In genomic region chr3:190012784-190013183, GRCh38 we compare ENCODE assay signal across 23 cellular contexts.
A peak's percentile ranks its signal among the peaks of the same experiment; 100 is the strongest.
DNase-seq lines count a peak whose midpoint lies in the region; ATAC-seq and TF ChIP-seq lines count a peak whose summit lies in the region.
"Had no signal": no experiment of that assay in that cellular context is flagged by ENCODE, and none has a peak within 500 bp of the region (broad histone marks: within the 10 kb centered on the region; RNA-seq: fewer than 3 reads in every experiment).

No MANE protein-coding gene starts in this region.

- H3K4me2 ChIP-seq in H9 (ENCODE audit: insufficient read depth, insufficient read length, low read length): peak overlapping the region; percentile 24
- H3K4me2 ChIP-seq in trophoblast cell (ENCODE audit: low read length): no peak overlapping the region

- no peak overlapping the region for H3T11ph ChIP-seq in H9 (ENCODE audit: low read length)

- no peak overlapping the region for H3K56ac ChIP-seq in H9 (ENCODE audit: insufficient read length, low read depth, low read length)

- H4K20me1 ChIP-seq in H9 (ENCODE audit: control insufficient read depth, insufficient read depth, insufficient read length): no peaks in the 10 kb centered on the region

- no peak overlapping the region for H4K91ac ChIP-seq in H9 (ENCODE audit: insufficient read length, low read depth, low read length)
- peak overlapping the region; percentile 88 for H4K91ac ChIP-seq in trophoblast cell (ENCODE audit: low read depth, low read length)

- H3K79me1 ChIP-seq in H9 (ENCODE audit: insufficient read depth, low read depth, low read length, poor library complexity, severe bottlenecking) (no peaks in the 10 kb centered on the region), trophoblast cell (ENCODE audit: low read length) (peaks cover 10% of the 10 kb centered on the region)

- peaks cover 0 to 8% (median 2%) of the 10 kb centered on the region in 3 experiments; a peak in 4 of 7 replicates for H3K36me3 Mint-ChIP-seq in H9 (ENCODE audit: insufficient read depth in 1 of 3, low read depth in 3 of 3)
- no peaks in the 10 kb centered on the region for H3K36me3 Mint-ChIP-seq in stimulated activated effector memory CD8-positive, alpha-beta T cell treated with anti-CD3 and anti-CD28 coated beads, Interleukin-12 subunit alpha, Interleukin-12 subunit beta, amount 100 ng/mL, for 72 hours

- no peak overlapping the region for H2BK15ac ChIP-seq in H9 (ENCODE audit: low read depth, low read length)

- H3K27ac ChIP-seq in H9 (ENCODE audit: insufficient read length, low read depth, low read length): peak overlapping the region; percentile 39
- H3K27ac ChIP-seq in SJCRH30: peak overlapping the region; percentile 62
- peak overlapping the region; percentile 80 for H3K27ac ChIP-seq in trophoblast cell (ENCODE audit: low read depth, low read length)
- H3K27ac ChIP-seq: body of pancreas, HL-60, neutrophil, Peyer's patch had no signal

- no peaks in the 10 kb centered on the region for H3K9me3 ChIP-seq in H9 (ENCODE audit: control insufficient read depth, low read depth, low read length)
- H3K9me3 ChIP-seq in SJCRH30 (replicated peaks): no peaks in the 10 kb centered on the region
- H3K9me3 ChIP-seq in trophoblast cell (ENCODE audit: insufficient read depth, low read depth, low read length): no peaks in the 10 kb centered on the region
- H3K9me3 ChIP-seq: body of pancreas, neutrophil, Peyer's patch, transverse colon had no signal

- no peaks in the 10 kb centered on the region for H3K27me3 Mint-ChIP-seq in H9 (ENCODE audit: low read depth)
- H3K27me3 Mint-ChIP-seq: activated B cell treated with CpG ODN at 0.5 μM for 24 hours, B cell had no signal

- H3K36me3 ChIP-seq in SJCRH30 (no peaks in the 10 kb centered on the region), trophoblast cell (ENCODE audit: control insufficient read depth in 1 of 2, insufficient read depth in 2 of 2, low read length in 2 of 2) (no peaks in the 10 kb centered on the region)
- H3K36me3 ChIP-seq: neutrophil, Peyer's patch, transverse colon had no signal

- no peak overlapping the region for H4K8ac ChIP-seq in H9 (replicated peaks; ENCODE audit: insufficient read length, low read depth, low read length)
- H4K8ac ChIP-seq in trophoblast cell (ENCODE audit: low read depth, low read length): peak overlapping the region; percentile 46

- H3K14ac ChIP-seq in H9 (ENCODE audit: insufficient read depth, low read length) (no peak overlapping the region), trophoblast cell (ENCODE audit: low read length) (peak overlapping the region; percentile 49)

- no peak overlapping the region for H2BK20ac ChIP-seq in H9 (ENCODE audit: low read depth, low read length, poor library complexity, severe bottlenecking)

- H2BK12ac ChIP-seq in H9 (ENCODE audit: insufficient read length, low read depth, low read length) (no peak overlapping the region), trophoblast cell (ENCODE audit: low read length) (peak overlapping the region; percentile 90)

- no peak for DNase-seq in H9
- no peak for DNase-seq in SJCRH30
- no peak for DNase-seq in trophoblast cell
- DNase-seq in mucosa of gallbladder (ENCODE audit: low spot score): no peak
- no peak for DNase-seq in DMS53 treated with DMSO at 0.1 percent for 48 hours (lab: John Stamatoyannopoulos, UW; ENCODE audit: unreplicated experiment)
- DNase-seq in stimulated activated effector memory CD8-positive, alpha-beta T cell treated with anti-CD3 and anti-CD28 coated beads, Interleukin-12 subunit alpha, Interleukin-12 subunit beta, amount 100 ng/mL, for 72 hours (ENCODE audit: low spot score in 2 of 2): no peak
- DNase-seq: activated B cell treated with CpG ODN at 0.5 μM for 24 hours; activated naive CD4-positive, alpha-beta T cell treated with Interleukin-2 at 50 U/mL for 16 hours; body of pancreas; DMS 273 treated with DMSO at 0.1 percent for 48 hours; effector CD4-positive, alpha-beta T cell; H7; NCI-H1694; NCI-H524 treated with DMSO at 0.1 percent for 48 hours; Peyer's patch; stimulated activated CD4-positive, alpha-beta T cell treated with anti-CD3 and anti-CD28 coated beads, Interleukin-4, amount 100 ng/mL, for 4 hours; transverse colon had no signal

- H3K9me3 Mint-ChIP-seq in H9: no peaks in the 10 kb centered on the region
- H3K9me3 Mint-ChIP-seq in stimulated activated effector memory CD8-positive, alpha-beta T cell treated with anti-CD3 and anti-CD28 coated beads, Interleukin-12 subunit alpha, Interleukin-12 subunit beta, amount 100 ng/mL, for 72 hours: no peaks in the 10 kb centered on the region
- H3K9me3 Mint-ChIP-seq: activated B cell treated with CpG ODN at 0.5 μM for 24 hours; T-helper 1 cell treated with Interleukin-12 subunit alpha and Interleukin-12 subunit beta and Interleukin-4 antibody, amounts not matched to agents 30 μg/mL and 1 μg/mL, for 36 hours had no signal

- H3K4me1 ChIP-seq in H9 (ENCODE audit: insufficient read depth, low read length) (peaks cover 11% of the 10 kb centered on the region), SJCRH30 (peaks cover 77% of the 10 kb centered on the region), trophoblast cell (ENCODE audit: control insufficient read depth in 1 of 2, insufficient read depth in 2 of 2, low read length in 2 of 2) (peaks cover 10 to 18% of the 10 kb centered on the region in 2 experiments)
- H3K4me1 ChIP-seq: body of pancreas, Peyer's patch had no signal

- H2AK5ac ChIP-seq in H9 (ENCODE audit: insufficient read length, low read length) (no peak overlapping the region), trophoblast cell (ENCODE audit: low read length) (peak overlapping the region; percentile 95)

- no peak overlapping the region for H3K23ac ChIP-seq in H9 (ENCODE audit: insufficient read length, low read depth, low read length)
- no peak overlapping the region for H3K23ac ChIP-seq in trophoblast cell (ENCODE audit: low read length)

- no peaks in the 10 kb centered on the region for H3K27me3 ChIP-seq in H9 (ENCODE audit: insufficient read depth, low read length)
- H3K27me3 ChIP-seq in SJCRH30: no peaks in the 10 kb centered on the region
- H3K27me3 ChIP-seq in trophoblast cell (ENCODE audit: insufficient read depth, low read length): no peaks in the 10 kb centered on the region
- H3K27me3 ChIP-seq: body of pancreas, neutrophil, Peyer's patch, transverse colon had no signal

- no peak overlapping the region for H3K9ac ChIP-seq in H9 (ENCODE audit: extremely low read depth, insufficient read length, low read length)
- H3K9ac ChIP-seq in trophoblast cell (ENCODE audit: low read length): no peak overlapping the region

- H2BK5ac ChIP-seq in H9 (ENCODE audit: insufficient read length, low read length) (no peak overlapping the region), trophoblast cell (ENCODE audit: low read depth, low read length, poor library complexity) (peak overlapping the region; percentile 67)

- no peak overlapping the region for H3K18ac ChIP-seq in H9 (ENCODE audit: insufficient read length, low read depth, low read length)
- no peak overlapping the region for H3K18ac ChIP-seq in trophoblast cell (ENCODE audit: low read length)

- WGBS in H9 (ENCODE audit: extremely low coverage, insufficient read length, low lambda C conversion rate): no CpG with 5 or more reads among the region's 6 CpGs
- no CpG with 5 or more reads among the region's 6 CpGs for WGBS in trophoblast cell (ENCODE audit: extremely low coverage, insufficient coverage, insufficient read length)

- no peak for TF ChIP-seq CTCF in H9 (conservative IDR thresholded peaks at IDR 0.05)

- no peak overlapping the region for H2BK120ac ChIP-seq in H9 (ENCODE audit: low read depth, low read length, poor library complexity, severe bottlenecking)
- peak overlapping the region; percentile 74 for H2BK120ac ChIP-seq in trophoblast cell (ENCODE audit: insufficient read depth, low read length, poor library complexity)

- peak; percentile 57 for ATAC-seq in esophagus mucosa
- ATAC-seq in stimulated activated effector memory CD8-positive, alpha-beta T cell treated with anti-CD3 and anti-CD28 coated beads, Interleukin-12 subunit alpha, Interleukin-12 subunit beta, amount 100 ng/mL, for 72 hours: no peak
- ATAC-seq in HG03442 (IDR thresholded peaks at IDR 0.05; ENCODE audit: unreplicated experiment): no peak

- no peak overlapping the region for H2AFZ ChIP-seq in H9 (ENCODE audit: low read length)
- no peak overlapping the region for H2AFZ ChIP-seq in trophoblast cell (ENCODE audit: insufficient read depth, low read length, poor library complexity)

- no peaks in the 10 kb centered on the region for H3K23me2 ChIP-seq in H9 (ENCODE audit: insufficient read length, low read depth, low read length, poor library complexity, severe bottlenecking)

- H4K5ac ChIP-seq in H9 (ENCODE audit: insufficient read length, low read depth, low read length): no peak overlapping the region

- H4K12ac ChIP-seq in trophoblast cell (ENCODE audit: low read depth, low read length): no peak overlapping the region

- H3K4me3 ChIP-seq in SJCRH30 (no peak overlapping the region), trophoblast cell (ENCODE audit: low read depth, low read length) (no peak overlapping the region)
- H3K4me3 ChIP-seq: body of pancreas, Peyer's patch, transverse colon had no signal

- no peaks in the 10 kb centered on the region for H3K79me2 ChIP-seq in H9 (ENCODE audit: insufficient read depth, low read length)
- H3K79me2 ChIP-seq in trophoblast cell (ENCODE audit: control insufficient read depth, insufficient read depth, low read length, poor library complexity): peaks cover 1% of the 10 kb centered on the region

- no peak overlapping the region for H3K4me3 Mint-ChIP-seq in H9
- H3K4me3 Mint-ChIP-seq in stimulated activated effector memory CD8-positive, alpha-beta T cell treated with anti-CD3 and anti-CD28 coated beads, Interleukin-12 subunit alpha, Interleukin-12 subunit beta, amount 100 ng/mL, for 72 hours: no peak overlapping the region
- H3K4me3 Mint-ChIP-seq: activated B cell treated with CpG ODN at 0.5 μM for 24 hours; B cell; T-helper 1 cell treated with Interleukin-12 subunit alpha and Interleukin-12 subunit beta and Interleukin-4 antibody, amounts not matched to agents 30 μg/mL and 1 μg/mL, for 36 hours had no signal

- H3K4me1 Mint-ChIP-seq in H9: peaks cover 66 to 73% of the 10 kb centered on the region in 2 experiments
- no peaks in the 10 kb centered on the region for H3K4me1 Mint-ChIP-seq in stimulated activated effector memory CD8-positive, alpha-beta T cell treated with anti-CD3 and anti-CD28 coated beads, Interleukin-12 subunit alpha, Interleukin-12 subunit beta, amount 100 ng/mL, for 72 hours
- H3K4me1 Mint-ChIP-seq: activated B cell treated with CpG ODN at 0.5 μM for 24 hours, B cell had no signal

- peak overlapping the region; percentile 56 to 89 (median 85) for H3K27ac Mint-ChIP-seq in H9
- H3K27ac Mint-ChIP-seq in stimulated activated effector memory CD8-positive, alpha-beta T cell treated with anti-CD3 and anti-CD28 coated beads, Interleukin-12 subunit alpha, Interleukin-12 subunit beta, amount 100 ng/mL, for 72 hours: no peak overlapping the region
- H3K27ac Mint-ChIP-seq: activated B cell treated with CpG ODN at 0.5 μM for 24 hours; B cell; T-helper 1 cell treated with Interleukin-12 subunit alpha and Interleukin-12 subunit beta and Interleukin-4 antibody, amounts not matched to agents 30 μg/mL and 1 μg/mL, for 36 hours had no signal

- H3K4ac ChIP-seq in H9 (ENCODE audit: low read depth, low read length) (no peak overlapping the region), trophoblast cell (ENCODE audit: low read depth, low read length) (no peak overlapping the region)
